In genomic region chr15:28264166-28264565, GRCh38 we compare ENCODE assay signal across 23 cellular contexts.
"Had no signal": no experiment of that assay in that cellular context is flagged by ENCODE, and none has a peak within 500 bp of the region (broad histone marks: within the 10 kb centered on the region; RNA-seq: fewer than 3 reads in every experiment).

No MANE protein-coding gene starts in this region.

- H3K4me3 ChIP-seq: hepatocyte, lung, psoas muscle, right lobe of liver, spleen, stomach, thoracic aorta, transverse colon had no signal

- DNase-seq: effector memory CD4-positive, alpha-beta T cell; foreskin melanocyte; head of caudate nucleus; kidney; left cardiac atrium; left ventricle myocardium superior; mesendoderm; naive thymus-derived CD4-positive, alpha-beta T cell; nephron progenitor cell; psoas muscle; retina; right lobe of liver; spleen; stimulated activated CD4-positive, alpha-beta T cell treated with anti-CD3 and anti-CD28 coated beads, Interleukin-15, amount 100 ng/mL, for 24 hours; stimulated activated CD4-positive, alpha-beta T cell treated with anti-CD3 and anti-CD28 coated beads, Interleukin-1b, Interleukin-23, amount 100 ng/mL, for 48 hours; stimulated activated CD4-positive, alpha-beta T cell treated with anti-CD3 and anti-CD28 coated beads, Interleukin-4, amount 100 ng/mL, for 4 hours; stimulated activated naive CD4-positive, alpha-beta T cell; stomach; substantia nigra; transverse colon had no signal

- H3K9me3 Mint-ChIP-seq: naive thymus-derived CD4-positive, alpha-beta T cell; nephron progenitor cell had no signal

- H3K27me3 ChIP-seq: hepatocyte, right lobe of liver, spleen, stomach, transverse colon had no signal

- H3K27me3 Mint-ChIP-seq: naive thymus-derived CD4-positive, alpha-beta T cell had no signal

- ATAC-seq: left cardiac atrium; left ventricle myocardium superior; naive thymus-derived CD4-positive, alpha-beta T cell; psoas muscle; right lobe of liver had no signal

- H3K4me3 Mint-ChIP-seq: naive thymus-derived CD4-positive, alpha-beta T cell; nephron progenitor cell had no signal

- H3K4me1 ChIP-seq: right lobe of liver, transverse colon had no signal

- H3K4me2 ChIP-seq: hepatocyte had no signal

- H3K9me3 ChIP-seq: psoas muscle, right lobe of liver, spleen, stomach, thoracic aorta, transverse colon had no signal

- H2AFZ ChIP-seq: hepatocyte had no signal

- H3K27ac ChIP-seq: hepatocyte, psoas muscle, right lobe of liver, spleen, stomach, thoracic aorta, transverse colon had no signal
